In genomic region chr6:111105578-111105977, GRCh38 we compare ENCODE assay signal across 8 cellular contexts. TPM values are rescaled to one million over a fixed set of nuclear protein-coding genes. Genes with fewer than 3 reads are reported as not detected.
A peak's percentile ranks its signal among the peaks of the same experiment; 100 is the strongest.
DNase-seq lines count a peak whose midpoint lies in the region; ATAC-seq and TF ChIP-seq lines count a peak whose summit lies in the region.

No MANE protein-coding gene starts in this region.

- H3K4me1 ChIP-seq in colonic mucosa (no peaks in the 10 kb centered on the region), psoas muscle (peaks cover 23% of the 10 kb centered on the region), OCI-LY7 (ENCODE audit: insufficient read depth, low read length, poor library complexity, severe bottlenecking) (no peaks in the 10 kb centered on the region), esophagus squamous epithelium (peaks cover 0 to 8% (median 0%) of the 10 kb centered on the region in 3 donors)

- intact Hi-C loops in colonic mucosa (cut with DNase I): no loop called here
- intact Hi-C loops in psoas muscle (cut with DNase I): no loop called here
- intact Hi-C loops in OCI-LY7 (cut with micrococcal nuclease; ENCODE audit: unreplicated experiment): no loop called here
- intact Hi-C loops in esophagus squamous epithelium (cut with DNase I): no loop called here

- no TSS peak for BruUV-seq in OCI-LY7 (replicated peaks; lab: Mats Ljungman, UMichigan)

- peak; percentile 4 for DNase-seq in GM04504 (ENCODE audit: low read depth)
- DNase-seq in NCI-H226: peak; percentile 47
- DNase-seq in colonic mucosa: peak; percentile 91
- peak; percentile 81 to 93 for DNase-seq in psoas muscle
- no peak for DNase-seq in stimulated activated naive CD4-positive, alpha-beta T cell (lab: John Stamatoyannopoulos, UW)
- no peak for DNase-seq in OCI-LY7 (ENCODE audit: low spot score)
- no peak for DNase-seq in esophagus squamous epithelium (lab: John Stamatoyannopoulos, UW)

- TF ChIP-seq POLR2A in esophagus squamous epithelium (IDR thresholded peaks at IDR 0.05): no peak

- H3K9me3 ChIP-seq in colonic mucosa (no peaks in the 10 kb centered on the region), psoas muscle (no peaks in the 10 kb centered on the region), OCI-LY7 (ENCODE audit: low read length) (no peaks in the 10 kb centered on the region), esophagus squamous epithelium (peaks cover 0 to 9% (median 4%) of the 10 kb centered on the region in 3 donors)

- H3K27me3 ChIP-seq in colonic mucosa (no peaks in the 10 kb centered on the region), psoas muscle (ENCODE audit: insufficient read depth in 3 of 3, low read length in 2 of 3) (no peaks in the 10 kb centered on the region), esophagus squamous epithelium (no peaks in the 10 kb centered on the region)

- H3K27ac ChIP-seq in colonic mucosa: no peak overlapping the region
- peak overlapping the region; percentile 67 for H3K27ac ChIP-seq in psoas muscle
- no peak overlapping the region for H3K27ac ChIP-seq in OCI-LY7 (ENCODE audit: low read depth, low read length, poor library complexity, severe bottlenecking)
- H3K27ac ChIP-seq in esophagus squamous epithelium: no peak overlapping the region

- H3K79me2 ChIP-seq in OCI-LY7 (ENCODE audit: insufficient read depth, low read depth, low read length): no peaks in the 10 kb centered on the region

- H3K4me3 ChIP-seq in colonic mucosa (no peak overlapping the region), psoas muscle (peak overlapping the region; percentile 20), OCI-LY7 (ENCODE audit: low read depth, low read length, poor library complexity, severe bottlenecking) (no peak overlapping the region), esophagus squamous epithelium (no peak overlapping the region)

- CTCF ChIA-PET in OCI-LY7 (lab: Charles Lee; ENCODE audit: unreplicated experiment): no interaction called here

- H3K36me3 ChIP-seq in colonic mucosa (no peaks in the 10 kb centered on the region), psoas muscle (ENCODE audit: insufficient read depth in 1 of 2, low read depth in 1 of 2) (peaks cover 0 to 8% of the 10 kb centered on the region in 2 donors), OCI-LY7 (ENCODE audit: insufficient read depth, low read length) (no peaks in the 10 kb centered on the region), esophagus squamous epithelium (no peaks in the 10 kb centered on the region)

- peak overlapping the region in 1 of 2 donors; percentile 8 for H3K9ac ChIP-seq in colonic mucosa (ENCODE audit: low read depth in 2 of 2, low read length in 2 of 2)

- peak; percentile 94 to 98 (median 98) for ATAC-seq in psoas muscle
- no peak for ATAC-seq in HG03025 (IDR thresholded peaks at IDR 0.05; ENCODE audit: low FRiP score, unreplicated experiment)

- POLR2A ChIA-PET in OCI-LY7 (lab: Charles Lee): no interaction called here

- no peaks in the 10 kb centered on the region for H3K9me2 ChIP-seq in OCI-LY7 (ENCODE audit: insufficient read depth, low read length)

- H2AFZ ChIP-seq in OCI-LY7 (ENCODE audit: low read length): no peak overlapping the region

- no peaks in the 10 kb centered on the region for H4K20me1 ChIP-seq in OCI-LY7 (ENCODE audit: insufficient read depth, low read length)

- H3K4me2 ChIP-seq in OCI-LY7 (ENCODE audit: low read length): no peak overlapping the region

- WGBS in psoas muscle, 3 donors: 19 to 28% (median 22%) methylated on average over 5 of the region's 5 CpGs
- WGBS in esophagus squamous epithelium, 2 donors: 31 to 38% methylated on average over 5 of the region's 5 CpGs

- no peak for TF ChIP-seq CTCF in colonic mucosa (IDR thresholded peaks at IDR 0.05)
- peak; percentile 9 for TF ChIP-seq CTCF in psoas muscle (IDR thresholded peaks at IDR 0.05)
- no peak for TF ChIP-seq CTCF in OCI-LY7 (conservative IDR thresholded peaks at IDR 0.05; ENCODE audit: low read length)
- no peak for TF ChIP-seq CTCF in esophagus squamous epithelium (IDR thresholded peaks at IDR 0.05)

RNA-seq across cellular contexts. Expression of gene SLC16A10, which starts 18.3 kb away (rescaled TPM):
- 1 to 10 TPM; 6.0 to 7.3 TPM for total RNA-seq in colonic mucosa
- 100 to 1,000 TPM in 1 of 4 donors, 10 to 100 TPM in 3; 33.9 to 106 (median 56.1) TPM for total RNA-seq in psoas muscle
- 10 to 100 TPM; 13.9 to 50.3 (median 39.3) TPM for polyA plus RNA-seq in psoas muscle
- total RNA-seq in OCI-LY7 (2014; rRNA removed; shearing (Covaris generic)): not detected in 2 replicates
- total RNA-seq in OCI-LY7 (2022): not detected in 2 replicates
- 1 to 10 TPM in 3 of 4 donors, under 1 TPM in 1; 0.15 to 3.4 (median 1.6) TPM for total RNA-seq in esophagus squamous epithelium

Comparison
In these comparisons a context has a peak if more than half of its experiments do, and no peak if none do; other contexts are left out.
1. DNase-seq: peak in GM04504 (single experiment), NCI-H226 (single experiment), colonic mucosa (single experiment) and psoas muscle (2 of 2); none in stimulated activated naive CD4-positive, alpha-beta T cell (0 of 6), OCI-LY7 (single experiment) and esophagus squamous epithelium (single experiment).
2. RNA of gene SLC16A10, which starts 18.3 kb away (total RNA-seq): 33.9 to 106 TPM in psoas muscle; 6.0 to 7.3 TPM in colonic mucosa, 0.15 to 3.4 TPM in esophagus squamous epithelium and not detected in OCI-LY7; every median in the first group is over 4 times any median in the second.